In genomic region chr16:76882105-76882504, GRCh38 we compare ENCODE assay signal across 17 cellular contexts.
DNase-seq lines count a peak whose midpoint lies in the region; ATAC-seq and TF ChIP-seq lines count a peak whose summit lies in the region.
"Had no signal": no experiment of that assay in that cellular context is flagged by ENCODE, and none has a peak within 500 bp of the region (broad histone marks: within the 10 kb centered on the region; RNA-seq: fewer than 3 reads in every experiment).

No MANE protein-coding gene starts in this region.

- peaks cover 30% of the 10 kb centered on the region for H3K27me3 ChIP-seq in PC-3 (ENCODE audit: low read length)
- H3K27me3 ChIP-seq: BLaER1, SJSA1 had no signal

- POLR2A ChIA-PET in GM10248 (lab: Yijun Ruan, JAX) (no interaction called here), PC-3 (lab: Charles Lee; ENCODE audit: unreplicated experiment) (no interaction called here)

- peak; percentile 2 for TF ChIP-seq CTCF in GM10248 (IDR thresholded peaks at IDR 0.05; ENCODE audit: control extremely low read depth, extremely low read depth, low read depth, missing control alignments)
- peak; percentile 60 for TF ChIP-seq CTCF in PC-3 (conservative IDR thresholded peaks at IDR 0.05; ENCODE audit: low read depth, low read length)
- TF ChIP-seq CTCF in epithelial cell of esophagus (IDR thresholded peaks at IDR 0.05; ENCODE audit: insufficient read depth, low read depth, low read length, missing control alignments): peak; percentile 47

- no peaks in the 10 kb centered on the region for H3K36me3 ChIP-seq in PC-3 (ENCODE audit: low read depth, low read length)
- H3K36me3 ChIP-seq: BLaER1, SJSA1 had no signal

- no peak overlapping the region for H3K4me3 ChIP-seq in PC-3 (ENCODE audit: low read length)
- no peak overlapping the region for H3K4me3 ChIP-seq in epithelial cell of esophagus (ENCODE audit: low read length)
- H3K4me3 ChIP-seq: BLaER1, SJSA1 had no signal

- H3K79me2 ChIP-seq in PC-3 (ENCODE audit: low read length): no peaks in the 10 kb centered on the region

- DNase-seq in GM10248 (ENCODE audit: extremely low spot score) (no peak), NCI-H146 (lab: John Stamatoyannopoulos, UW) (peak; percentile 48), PC-3 (peak; percentile 31), epithelial cell of esophagus (ENCODE audit: low read depth) (peak; percentile 42), H4 (ENCODE audit: low spot score) (no peak), Right ventricle myocardium superior (no peak)
- DNase-seq in activated naive CD4-positive, alpha-beta T cell treated with anti-CD3 and anti-CD28 coated beads, Interleukin-2, amount 50 U/mL, for 16 hours: no peak
- DNase-seq: DMS153, GOT3, NCI-H2029, NCI-H524 treated with DMSO at 0.1 percent for 48 hours, T-cell, T1000 had no signal

- no peaks in the 10 kb centered on the region for H4K20me1 ChIP-seq in PC-3 (ENCODE audit: low read length)
- H4K20me1 ChIP-seq: BLaER1 had no signal

- H3F3A ChIP-seq in PC-3 (ENCODE audit: low read length, unreplicated experiment): no peaks in the 10 kb centered on the region

- H3K27ac ChIP-seq in PC-3 (ENCODE audit: low read length): no peak overlapping the region
- H3K27ac ChIP-seq: BLaER1, KMS-11, SJSA1 had no signal

- H3K9me3 ChIP-seq in PC-3 (ENCODE audit: low read length): no peaks in the 10 kb centered on the region
- H3K9me3 ChIP-seq: BLaER1, SJSA1 had no signal

- no peak overlapping the region for H3K4me2 ChIP-seq in PC-3 (ENCODE audit: low read length)
- H3K4me2 ChIP-seq: BLaER1, KMS-11 had no signal

- no TSS peak for BruUV-seq in PC-3 (replicated peaks; lab: Mats Ljungman, UMichigan)

- no peaks in the 10 kb centered on the region for H3K4me1 ChIP-seq in PC-3 (ENCODE audit: insufficient read depth, low read length)
- H3K4me1 ChIP-seq: BLaER1, SJSA1 had no signal

- ATAC-seq in PC-3: peak; percentile 76
- no peak for ATAC-seq in Right ventricle myocardium superior (ENCODE audit: poor library complexity)
- no peak for ATAC-seq in GM19452 (IDR thresholded peaks at IDR 0.05; ENCODE audit: unreplicated experiment)
- ATAC-seq: T-cell had no signal

- no peak overlapping the region for H2AFZ ChIP-seq in PC-3 (ENCODE audit: low read length)

- no peak overlapping the region for H3K9ac ChIP-seq in PC-3 (ENCODE audit: low read length)
- H3K9ac ChIP-seq: BLaER1, KMS-11 had no signal

- intact Hi-C loops in PC-3 (cut with micrococcal nuclease): loop anchor here (5.0 to 10.0 kb wide), 2 partner anchors 230 to 1077 kb away; no protein-coding TSS in a partner anchor
- intact Hi-C loops in Right ventricle myocardium superior (cut with DNase I): no loop called here

- H3K9me2 ChIP-seq in PC-3 (replicated peaks; ENCODE audit: low read length): no peaks in the 10 kb centered on the region

- CTCF ChIA-PET in GM10248 (lab: Yijun Ruan, JAX): interaction anchor here (1.5 kb wide), 2 partner anchors 10 to 20 kb away, joined by 4 to 5 read pairs; no protein-coding TSS in a partner anchor
- CTCF ChIA-PET in PC-3 (lab: Charles Lee): no interaction called here

Comparison
In these comparisons a context has a peak if more than half of its experiments do, and no peak if none do; other contexts are left out.
1. DNase-seq: peak in NCI-H146 (single experiment), PC-3 (single experiment) and epithelial cell of esophagus (single experiment); none in GM10248 (single experiment), H4 (single experiment), Right ventricle myocardium superior (single experiment) and activated naive CD4-positive, alpha-beta T cell treated with anti-CD3 and anti-CD28 coated beads, Interleukin-2, amount 50 U/mL, for 16 hours (single experiment).
2. CTCF ChIP-seq: peak in every context shown above with its lines; median percentile 60 in PC-3; 47 in epithelial cell of esophagus; 2 in GM10248.